In genomic region chr1:1058921-1059493, GRCh38 we compare ENCODE assay signal across 1 cellular context.
TF ChIP-seq lines count a peak whose summit lies in the region.

No MANE protein-coding gene starts in this region.

TF ChIP-seq in neural cell, 6 proteins besides CTCF, POLR2A, EP300 and RAD21 (continued from another document):
- TF ChIP-seq REST (IDR thresholded peaks at IDR 0.05; ENCODE audit: borderline replicate concordance) (no peak), EZH2 (IDR thresholded peaks at IDR 0.05; ENCODE audit: borderline replicate concordance, insufficient read depth, low read length, poor library complexity, severe bottlenecking) (no peak), TAF1 (IDR thresholded peaks at IDR 0.05; ENCODE audit: low read depth) (no peak), MXI1 (conservative IDR thresholded peaks at IDR 0.05; ENCODE audit: poor library complexity, severe bottlenecking) (no peak)
